ENCODE assay signal across 1 cellular context in genomic region chr2:55618025-55618648, GRCh38.
TF ChIP-seq lines count a peak whose summit lies in the region.

No MANE protein-coding gene starts in this region.

TF ChIP-seq in GM23338, 12 proteins besides CTCF, POLR2A, EP300 and RAD21 (continued from another document):
- TF ChIP-seq ZNF462 (CRISPR knock-in tag; IDR thresholded peaks at IDR 0.05) (no peak), POLR2AphosphoS5 (IDR thresholded peaks at IDR 0.05; ENCODE audit: low read depth) (no peak), NANOG (IDR thresholded peaks at IDR 0.05; ENCODE audit: borderline replicate concordance) (no peak), ZNF331 (CRISPR knock-in tag; IDR thresholded peaks at IDR 0.05; ENCODE audit: low read depth) (no peak), JUNB (IDR thresholded peaks at IDR 0.05; ENCODE audit: unreplicated experiment) (no peak)
